Comparison of ENCODE assay signal across 28 cellular contexts in the genomic region with DNA sequence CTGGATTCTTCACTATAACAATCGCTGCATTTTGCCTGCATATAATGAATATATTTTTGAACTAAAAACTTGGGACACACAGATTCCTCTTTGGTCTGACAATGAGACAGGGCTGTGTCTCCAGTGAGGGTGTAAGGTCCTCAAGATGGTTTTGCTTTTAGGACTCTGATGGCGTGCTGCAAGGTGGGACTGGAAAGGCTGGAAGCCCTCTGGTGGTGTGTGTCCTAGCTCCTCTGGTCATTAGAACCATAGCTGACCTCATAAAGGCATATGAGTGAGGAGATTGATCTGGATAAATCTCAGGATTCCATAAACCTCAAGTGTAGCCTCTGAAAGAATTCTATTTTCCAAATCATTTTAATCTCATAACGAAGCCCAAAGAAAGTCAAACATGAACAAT.
DNase-seq lines count a peak whose midpoint lies in the region; ATAC-seq, FAIRE-seq and TF ChIP-seq lines count a peak whose summit lies in the region.
"Had no signal": no experiment of that assay in that cellular context is flagged by ENCODE, and none has a peak within 500 bp of the region (broad histone marks: within the 10 kb centered on the region; RNA-seq: fewer than 3 reads in every experiment).

No MANE protein-coding gene starts in this region.

- no peak overlapping the region for H3K9ac ChIP-seq in HepG2 (ENCODE audit: insufficient read depth, low read depth, low read length)
- no peak overlapping the region for H3K9ac ChIP-seq in neural cell (ENCODE audit: low read length)

- intact Hi-C loops in HepG2 (cut with micrococcal nuclease; ENCODE audit: unreplicated experiment) (no loop called here), right lobe of liver (cut with DNase I) (no loop called here)

- H3K36me3 Mint-ChIP-seq in central memory CD8-positive, alpha-beta T cell (ENCODE audit: insufficient read depth): peaks cover 2% of the 10 kb centered on the region
- no peaks in the 10 kb centered on the region for H3K36me3 Mint-ChIP-seq in chondrocyte (ENCODE audit: low read depth)
- H3K36me3 Mint-ChIP-seq: CD14-positive monocyte had no signal

- no peak for DNase-seq in HepG2 (ENCODE audit: low spot score)
- DNase-seq in right lobe of liver: no peak
- DNase-seq in central memory CD8-positive, alpha-beta T cell (ENCODE audit: low spot score in 2 of 2): no peak
- DNase-seq in chondrocyte (ENCODE audit: low spot score): no peak
- no peak for DNase-seq in small intestine
- DNase-seq: 8988T; ACHN; BE2C; CD8-positive, alpha-beta memory T cell; DMS 273 treated with DMSO at 0.1 percent for 48 hours; DMS79; EL; GDM1; KG1; MG63; NCI-H1105 treated with DMSO at 0.1 percent for 48 hours; NCI-H146; NCI-H1930; NCI-H2107; NCI-H524; NCI-H774 had no signal

- H3K4me3 Mint-ChIP-seq in central memory CD8-positive, alpha-beta T cell: no peak overlapping the region
- H3K4me3 Mint-ChIP-seq in chondrocyte (ENCODE audit: unreplicated experiment): no peak overlapping the region
- H3K4me3 Mint-ChIP-seq: CD14-positive monocyte had no signal

- H3K9me3 ChIP-seq in HepG2 (ENCODE audit: low read length) (no peaks in the 10 kb centered on the region), right lobe of liver (no peaks in the 10 kb centered on the region), neural cell (ENCODE audit: low read length) (no peaks in the 10 kb centered on the region), small intestine (ENCODE audit: control insufficient read depth, low read depth) (no peaks in the 10 kb centered on the region)
- H3K9me3 ChIP-seq: BE2C, MG63 had no signal

- H3K9me3 Mint-ChIP-seq in central memory CD8-positive, alpha-beta T cell: no peaks in the 10 kb centered on the region
- H3K9me3 Mint-ChIP-seq in chondrocyte (ENCODE audit: low read depth): no peaks in the 10 kb centered on the region
- H3K9me3 Mint-ChIP-seq: CD14-positive monocyte; CD8-positive, alpha-beta memory T cell had no signal

- H3K27ac ChIP-seq in HepG2 (ENCODE audit: extremely low read length, insufficient read depth, low read length) (no peak overlapping the region), right lobe of liver (no peak overlapping the region), neural cell (ENCODE audit: low read length) (peak overlapping the region; percentile 91), small intestine (ENCODE audit: low read depth in 1 of 2, low read length in 1 of 2) (no peak overlapping the region)

- peak overlapping the region; percentile 16 for H3K27ac Mint-ChIP-seq in central memory CD8-positive, alpha-beta T cell (ENCODE audit: low read depth)
- H3K27ac Mint-ChIP-seq in chondrocyte (ENCODE audit: unreplicated experiment): no peak overlapping the region

- TF ChIP-seq RAD21 in HepG2 (CRISPR knock-in tag; IDR thresholded peaks at IDR 0.05) (no peak), neural cell (conservative IDR thresholded peaks at IDR 0.05) (no peak)

- no peak for TF ChIP-seq POLR2A in HepG2 (IDR thresholded peaks at IDR 0.05; ENCODE audit: insufficient read depth in 1 of 2, low read depth in 2 of 2, low read length in 2 of 2)
- no peak for TF ChIP-seq POLR2A in right lobe of liver (IDR thresholded peaks at IDR 0.05)

- ATAC-seq in HepG2 (peak; percentile 60), right lobe of liver (no peak), HG02798 (IDR thresholded peaks at IDR 0.05; ENCODE audit: poor library complexity, unreplicated experiment) (no peak), GM19023 (IDR thresholded peaks at IDR 0.05; ENCODE audit: unreplicated experiment) (no peak)
- ATAC-seq in central memory CD8-positive, alpha-beta T cell (replicated peaks; ENCODE audit: extremely low read depth, poor library complexity, severe bottlenecking): no peak

- 52% methylated on average over 3 of the region's 3 CpGs for WGBS in HepG2 (ENCODE audit: low lambda C conversion rate)
- 91% methylated on average over 2 of the region's 3 CpGs for WGBS in right lobe of liver (ENCODE audit: insufficient coverage, low coverage, low lambda C conversion rate, missing lambda C conversion rate)
- 86 to 93% (median 93%) methylated on average over 3 of the region's 3 CpGs for WGBS in small intestine, 3 donors

- TF ChIP-seq EP300 in HepG2 (IDR thresholded peaks at IDR 0.05; ENCODE audit: low read depth in 2 of 2, low read length in 2 of 2) (no peak), HepG2 (CRISPR knock-in tag; IDR thresholded peaks at IDR 0.05; ENCODE audit: borderline replicate concordance) (no peak), neural cell (conservative IDR thresholded peaks at IDR 0.05; ENCODE audit: poor library complexity, severe bottlenecking) (no peak)

- H3K4me1 ChIP-seq in HepG2 (ENCODE audit: insufficient read depth, low read length): peaks cover 20% of the 10 kb centered on the region
- H3K4me1 ChIP-seq in right lobe of liver: no peaks in the 10 kb centered on the region
- H3K4me1 ChIP-seq in small intestine (ENCODE audit: control insufficient read depth in 2 of 2, insufficient read depth in 1 of 2, low read depth in 1 of 2, low read length in 1 of 2): no peaks in the 10 kb centered on the region

- H2AFZ ChIP-seq in HepG2 (ENCODE audit: low read length) (no peak overlapping the region), neural cell (ENCODE audit: low read depth, low read length) (no peak overlapping the region)

- no TSS peak for BruUV-seq in HepG2 (replicated peaks; lab: Mats Ljungman, UMichigan)

- no peaks in the 10 kb centered on the region for H3K27me3 Mint-ChIP-seq in central memory CD8-positive, alpha-beta T cell
- H3K27me3 Mint-ChIP-seq in chondrocyte (ENCODE audit: low read depth): no peaks in the 10 kb centered on the region

- H3K36me3 ChIP-seq in HepG2 (replicated peaks in 1 of 2; ENCODE audit: control insufficient read depth in 1 of 2, insufficient read depth in 2 of 2, low read length in 2 of 2) (no peaks in the 10 kb centered on the region), right lobe of liver (no peaks in the 10 kb centered on the region), neural cell (ENCODE audit: insufficient read depth, low read length) (no peaks in the 10 kb centered on the region), small intestine (ENCODE audit: control insufficient read depth in 2 of 2, insufficient read depth in 2 of 2, low read length in 2 of 2) (no peaks in the 10 kb centered on the region)
- H3K36me3 ChIP-seq: BE2C, MG63 had no signal

- no peaks in the 10 kb centered on the region for H3F3A ChIP-seq in neural cell (ENCODE audit: insufficient read depth, low read length, poor library complexity, severe bottlenecking)

- H3K4me3 ChIP-seq in HepG2 (replicated peaks in 1 of 3; ENCODE audit: insufficient read depth in 1 of 3, low read depth in 2 of 3, low read length in 3 of 3) (no peak overlapping the region), right lobe of liver (no peak overlapping the region), neural cell (ENCODE audit: low read length) (no peak overlapping the region), small intestine (ENCODE audit: low read depth in 1 of 2, low read length in 2 of 2) (no peak overlapping the region)
- H3K4me3 ChIP-seq: MG63 had no signal

- H3K4me2 ChIP-seq in HepG2 (ENCODE audit: low read depth, low read length) (no peak overlapping the region; the same call in 1 of the 2 replicates), neural cell (ENCODE audit: low read length) (no peak overlapping the region)

- no peaks in the 10 kb centered on the region for H3K9me2 ChIP-seq in neural cell (ENCODE audit: insufficient read depth, low read length)

- H3K27me3 ChIP-seq in HepG2 (ENCODE audit: control insufficient read depth in 1 of 2, insufficient read depth in 2 of 2, low read length in 2 of 2): 0 out of 5 replicates have a peak, but pooled peaks cover 0 to 3% of the 10 kb centered on the region in 2 experiments
- no peaks in the 10 kb centered on the region for H3K27me3 ChIP-seq in right lobe of liver
- no peaks in the 10 kb centered on the region for H3K27me3 ChIP-seq in neural cell (ENCODE audit: insufficient read depth, low read depth, low read length)
- no peaks in the 10 kb centered on the region for H3K27me3 ChIP-seq in small intestine (ENCODE audit: control insufficient read depth in 2 of 2, insufficient read depth in 2 of 2, low read length in 2 of 2)
- H3K27me3 ChIP-seq: BE2C, MG63 had no signal

- FAIRE-seq in HepG2 (lab: Jason Lieb, UNC) (no peak), small intestine (lab: Jason Lieb, UNC) (no peak)
- FAIRE-seq: GM12891, GM19239, H54 had no signal

- POLR2A ChIA-PET in HepG2 (lab: Yijun Ruan, JAX): no interaction called here

- CTCF ChIA-PET in HepG2 (lab: Yijun Ruan, JAX; ENCODE audit: low intra/inter-chr PET ratio, low total read pairs): no interaction called here

- H3K79me2 ChIP-seq in HepG2 (ENCODE audit: insufficient read depth, low read length) (no peaks in the 10 kb centered on the region), neural cell (replicated peaks; ENCODE audit: insufficient read depth, low read length) (no peaks in the 10 kb centered on the region)

- H4K20me1 ChIP-seq in HepG2 (ENCODE audit: insufficient read depth, low read length) (no peaks in the 10 kb centered on the region), neural cell (ENCODE audit: insufficient read depth) (no peaks in the 10 kb centered on the region)

- peaks cover 13% of the 10 kb centered on the region for H3K4me1 Mint-ChIP-seq in central memory CD8-positive, alpha-beta T cell
- H3K4me1 Mint-ChIP-seq in chondrocyte (ENCODE audit: low read depth): peaks cover 21% of the 10 kb centered on the region

- in situ Hi-C loops in HepG2 (cut with HindIII; ENCODE audit: extremely low pct_ligation_motif_present, low pct_unique_long_range_greater_than_20kb): no loop called here

- TF ChIP-seq CTCF in HepG2 (CRISPR knock-in tag; IDR thresholded peaks at IDR 0.05) (no peak), right lobe of liver (IDR thresholded peaks at IDR 0.05) (no peak), neural cell (IDR thresholded peaks at IDR 0.05; ENCODE audit: poor library complexity, severe bottlenecking) (no peak), chondrocyte (IDR thresholded peaks at IDR 0.05) (no peak)
